In the genomic region with DNA sequence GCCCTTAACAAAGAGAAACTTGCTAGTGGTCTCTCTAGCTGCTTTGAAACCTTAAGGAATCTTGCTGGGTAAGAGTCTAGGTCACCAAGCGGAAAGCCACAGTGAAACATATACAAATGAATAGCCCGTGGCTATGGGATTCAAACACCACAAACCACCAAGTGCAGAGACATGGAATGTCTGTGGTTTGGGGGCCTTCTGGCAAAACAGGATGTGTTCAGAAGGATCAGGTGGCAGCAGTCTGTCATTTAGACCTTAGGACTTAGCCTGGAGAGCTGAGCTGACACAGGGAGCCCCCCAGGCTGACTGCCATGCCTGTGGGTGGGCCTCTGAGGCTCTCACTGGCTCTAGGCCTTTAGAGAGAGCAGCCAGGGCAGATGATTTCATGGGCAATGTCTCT, we compare ENCODE assay signal across 13 cellular contexts.
DNase-seq lines count a peak whose midpoint lies in the region; ATAC-seq and TF ChIP-seq lines count a peak whose summit lies in the region.
"Had no signal": no experiment of that assay in that cellular context is flagged by ENCODE, and none has a peak within 500 bp of the region (broad histone marks: within the 10 kb centered on the region; RNA-seq: fewer than 3 reads in every experiment).

No MANE protein-coding gene starts in this region.

- H3K36me3 ChIP-seq in PC-3 (ENCODE audit: low read depth, low read length) (no peaks in the 10 kb centered on the region), MG63 (no peaks in the 10 kb centered on the region)
- H3K36me3 ChIP-seq: BE2C, spleen had no signal

- no peaks in the 10 kb centered on the region for H3K9me3 Mint-ChIP-seq in activated CD8-positive, alpha-beta memory T cell treated with anti-CD3 and anti-CD28 coated beads, Interleukin-2, amount 10 ng/mL, durations not matched to agents 7 days and 5 days (ENCODE audit: low read depth)
- H3K9me3 Mint-ChIP-seq: activated naive CD4-positive, alpha-beta T cell treated with anti-CD3 and anti-CD28 coated beads, Interleukin-2, amount 10 ng/mL, durations not matched to agents 7 days and 5 days had no signal

- no peak overlapping the region for H3K27ac Mint-ChIP-seq in activated CD8-positive, alpha-beta memory T cell treated with anti-CD3 and anti-CD28 coated beads, Interleukin-2, amount 10 ng/mL, durations not matched to agents 7 days and 5 days
- H3K27ac Mint-ChIP-seq: activated naive CD4-positive, alpha-beta T cell treated with anti-CD3 and anti-CD28 coated beads, Interleukin-2, amount 10 ng/mL, durations not matched to agents 7 days and 5 days had no signal

- no peak overlapping the region for H3K9ac ChIP-seq in PC-3 (ENCODE audit: low read length)

- H2AFZ ChIP-seq in PC-3 (ENCODE audit: low read length), result no peak overlapping the region

- DNase-seq in A172 (ENCODE audit: low spot score) (peak; percentile 63), PC-3 (peak; percentile 88), fibroblast of pulmonary artery (ENCODE audit: low read depth) (peak; percentile 3), NCI-H2171 (lab: John Stamatoyannopoulos, UW) (no peak), MG63 (no peak), KG1 (lab: John Stamatoyannopoulos, UW) (no peak)
- no peak for DNase-seq in activated CD8-positive, alpha-beta memory T cell treated with anti-CD3 and anti-CD28 coated beads, Interleukin-2, amount 10 ng/mL, durations not matched to agents 7 days and 5 days
- DNase-seq: activated naive CD4-positive, alpha-beta T cell treated with anti-CD3 and anti-CD28 coated beads, Interleukin-2, amount 10 ng/mL, durations not matched to agents 7 days and 5 days; BE2C; spleen; stimulated activated naive CD8-positive, alpha-beta T cell treated with anti-CD3 and anti-CD28 coated beads, Interleukin-15, Interleukin-2, amounts not matched to agents 100 U/mL and 50 U/mL, for 24 hours had no signal

- TF ChIP-seq CTCF in PC-3 (conservative IDR thresholded peaks at IDR 0.05; ENCODE audit: low read depth, low read length) (no peak), fibroblast of pulmonary artery (IDR thresholded peaks at IDR 0.05; ENCODE audit: low read length, missing control alignments) (no peak)

- H3K36me3 Mint-ChIP-seq in activated CD8-positive, alpha-beta memory T cell treated with anti-CD3 and anti-CD28 coated beads, Interleukin-2, amount 10 ng/mL, durations not matched to agents 7 days and 5 days, result no peaks in the 10 kb centered on the region
- H3K36me3 Mint-ChIP-seq: activated naive CD4-positive, alpha-beta T cell treated with anti-CD3 and anti-CD28 coated beads, Interleukin-2, amount 10 ng/mL, durations not matched to agents 7 days and 5 days had no signal

- peak; percentile 70 for ATAC-seq in GM19438 (IDR thresholded peaks at IDR 0.05; ENCODE audit: low read depth, unreplicated experiment)
- peak; percentile 63 for ATAC-seq in PC-3
- ATAC-seq in activated CD8-positive, alpha-beta memory T cell treated with anti-CD3 and anti-CD28 coated beads, Interleukin-2, amount 10 ng/mL, durations not matched to agents 7 days and 5 days, result no peak
- ATAC-seq: stimulated activated naive CD8-positive, alpha-beta T cell treated with anti-CD3 and anti-CD28 coated beads, Interleukin-15, Interleukin-2, amounts not matched to agents 100 U/mL and 50 U/mL, for 24 hours had no signal

- H3K4me3 ChIP-seq in PC-3 (ENCODE audit: low read length), result no peak overlapping the region
- H3K4me3 ChIP-seq in fibroblast of pulmonary artery (replicated peaks; ENCODE audit: low read depth, low read length), result no peak overlapping the region
- no peak overlapping the region for H3K4me3 ChIP-seq in MG63
- H3K4me3 ChIP-seq: lung, spleen had no signal

- peaks cover 40% of the 10 kb centered on the region for H3K4me1 ChIP-seq in PC-3 (ENCODE audit: insufficient read depth, low read length)
- H3K4me1 ChIP-seq: spleen had no signal

- BruUV-seq in PC-3 (replicated peaks; lab: Mats Ljungman, UMichigan), result no TSS peak

- H3K9me3 ChIP-seq in PC-3 (ENCODE audit: low read length) (no peaks in the 10 kb centered on the region), MG63 (no peaks in the 10 kb centered on the region)
- H3K9me3 ChIP-seq: BE2C, spleen had no signal

- H3K27me3 Mint-ChIP-seq in activated CD8-positive, alpha-beta memory T cell treated with anti-CD3 and anti-CD28 coated beads, Interleukin-2, amount 10 ng/mL, durations not matched to agents 7 days and 5 days, result peaks cover 3% of the 10 kb centered on the region

- no peaks in the 10 kb centered on the region for H4K20me1 ChIP-seq in PC-3 (ENCODE audit: low read length)

- no peak overlapping the region for H3K4me3 Mint-ChIP-seq in activated CD8-positive, alpha-beta memory T cell treated with anti-CD3 and anti-CD28 coated beads, Interleukin-2, amount 10 ng/mL, durations not matched to agents 7 days and 5 days
- H3K4me3 Mint-ChIP-seq: activated naive CD4-positive, alpha-beta T cell treated with anti-CD3 and anti-CD28 coated beads, Interleukin-2, amount 10 ng/mL, durations not matched to agents 7 days and 5 days had no signal

- peak overlapping the region; percentile 73 for H3K4me2 ChIP-seq in PC-3 (ENCODE audit: low read length)

- CTCF ChIA-PET in PC-3 (lab: Charles Lee), result interaction anchor here (0.5 kb wide), 1 partner anchor 234 kb away, joined by 7 read pairs; no protein-coding TSS in a partner anchor
- CTCF ChIA-PET in activated CD8-positive, alpha-beta memory T cell treated with anti-CD3 and anti-CD28 coated beads, Interleukin-2, amount 10 ng/mL, durations not matched to agents 7 days and 5 days (lab: Charles Lee), result no interaction called here

- H3K27me3 ChIP-seq in PC-3 (ENCODE audit: low read length) (no peaks in the 10 kb centered on the region), MG63 (no peaks in the 10 kb centered on the region)
- H3K27me3 ChIP-seq: BE2C, spleen had no signal

- peak overlapping the region; percentile 65 for H3K27ac ChIP-seq in PC-3 (ENCODE audit: low read length)
- H3K27ac ChIP-seq: spleen had no signal

- POLR2A ChIA-PET in PC-3 (lab: Charles Lee; ENCODE audit: unreplicated experiment), result no interaction called here

- intact Hi-C loops in PC-3 (cut with micrococcal nuclease), result loop anchor here (5.0 kb wide), 1 partner anchor 43 kb away; no protein-coding TSS in a partner anchor

- no peaks in the 10 kb centered on the region for H3K4me1 Mint-ChIP-seq in activated CD8-positive, alpha-beta memory T cell treated with anti-CD3 and anti-CD28 coated beads, Interleukin-2, amount 10 ng/mL, durations not matched to agents 7 days and 5 days

- no peaks in the 10 kb centered on the region for H3K9me2 ChIP-seq in PC-3 (replicated peaks; ENCODE audit: low read length)

- H3F3A ChIP-seq in PC-3 (ENCODE audit: low read length, unreplicated experiment), result no peaks in the 10 kb centered on the region

- H3K79me2 ChIP-seq in PC-3 (ENCODE audit: low read length), result no peaks in the 10 kb centered on the region

Comparison
In these comparisons a context has a peak if more than half of its experiments do, and no peak if none do; other contexts are left out.
1. DNase-seq: peak in A172 (single experiment), PC-3 (single experiment) and fibroblast of pulmonary artery (single experiment); none in activated CD8-positive, alpha-beta memory T cell treated with anti-CD3 and anti-CD28 coated beads, Interleukin-2, amount 10 ng/mL, durations not matched to agents 7 days and 5 days (single experiment), NCI-H2171 (single experiment), MG63 (single experiment) and KG1 (single experiment).